In the genomic region with DNA sequence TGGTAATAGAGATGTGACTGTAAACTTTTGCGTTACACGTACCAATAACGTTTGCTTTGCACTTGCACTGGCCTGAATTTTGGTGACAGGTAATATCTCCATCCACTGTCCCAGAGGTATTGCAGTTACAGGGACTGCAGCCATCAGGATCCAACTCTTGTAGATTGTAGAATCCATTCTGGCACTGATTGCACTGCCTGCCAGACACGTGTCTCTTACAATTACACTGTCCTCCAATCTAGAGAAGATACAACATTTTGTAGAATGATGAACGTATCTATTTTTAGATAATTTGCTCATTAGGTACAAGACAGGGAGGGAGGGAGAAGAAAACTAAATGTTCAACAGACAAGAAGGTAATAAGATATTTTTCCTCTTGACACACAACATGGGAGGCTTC, we compare ENCODE assay signal across 27 cellular contexts.
"Had no signal": no experiment of that assay in that cellular context is flagged by ENCODE, and none has a peak within 500 bp of the region (broad histone marks: within the 10 kb centered on the region; RNA-seq: fewer than 3 reads in every experiment).

No MANE protein-coding gene starts in this region.

- ATAC-seq: activated CD4-positive, alpha-beta T cell treated with anti-CD3 and anti-CD28 coated beads for 36 hours; activated T-cell treated with anti-CD3 and anti-CD28 coated beads, Interleukin-2, amount 50 U/mL, for 72 hours; esophagus mucosa had no signal

- H3K27me3 ChIP-seq: brain microvascular endothelial cell, dorsolateral prefrontal cortex had no signal

- H3K27ac ChIP-seq: brain microvascular endothelial cell, coronary artery, dorsolateral prefrontal cortex had no signal

- H3K4me3 ChIP-seq: coronary artery, dorsolateral prefrontal cortex had no signal

- H3K27me3 Mint-ChIP-seq: activated CD4-positive, alpha-beta memory T cell treated with anti-CD3 and anti-CD28 coated beads, Interleukin-2, amount 10 ng/mL, durations not matched to agents 7 days and 5 days; activated CD4-positive, alpha-beta T cell treated with anti-CD3 and anti-CD28 coated beads for 36 hours; activated CD4-positive, alpha-beta T cell treated with anti-CD3 and anti-CD28 coated beads, Interleukin-2, amount 10 ng/mL, durations not matched to agents 24 days and 14 days; activated naive CD8-positive, alpha-beta T cell; activated T-cell treated with anti-CD3 and anti-CD28 coated beads, Interleukin-2, amount 50 U/mL, for 24 hours; central memory CD8-positive, alpha-beta T cell; dendritic cell treated with granulocyte-macrophage colony-stimulating factor and Interleukin-4, amounts not matched to agents 40 ng/mL and 50 ng/mL, for 4 days had no signal

- H3K36me3 ChIP-seq: brain microvascular endothelial cell had no signal

- H3K4me3 Mint-ChIP-seq: activated CD4-positive, alpha-beta memory T cell treated with anti-CD3 and anti-CD28 coated beads, Interleukin-2, amount 10 ng/mL, durations not matched to agents 7 days and 5 days; activated CD4-positive, alpha-beta T cell treated with anti-CD3 and anti-CD28 coated beads for 36 hours; activated CD4-positive, alpha-beta T cell treated with anti-CD3 and anti-CD28 coated beads, Interleukin-2, amount 10 ng/mL, durations not matched to agents 24 days and 14 days; activated naive CD8-positive, alpha-beta T cell; activated T-cell treated with anti-CD3 and anti-CD28 coated beads, Interleukin-2, amount 50 U/mL, for 24 hours; activated T-cell treated with anti-CD3 and anti-CD28 coated beads, Interleukin-2, amount 50 U/mL, for 72 hours; central memory CD8-positive, alpha-beta T cell; dendritic cell treated with granulocyte-macrophage colony-stimulating factor and Interleukin-4, amounts not matched to agents 40 ng/mL and 50 ng/mL, for 4 days; endodermal cell had no signal

- H3K4me1 Mint-ChIP-seq: activated CD4-positive, alpha-beta memory T cell treated with anti-CD3 and anti-CD28 coated beads, Interleukin-2, amount 10 ng/mL, durations not matched to agents 7 days and 5 days; activated CD4-positive, alpha-beta T cell treated with anti-CD3 and anti-CD28 coated beads for 36 hours; activated CD4-positive, alpha-beta T cell treated with anti-CD3 and anti-CD28 coated beads, Interleukin-2, amount 10 ng/mL, durations not matched to agents 24 days and 14 days; central memory CD8-positive, alpha-beta T cell had no signal

- H3K27ac Mint-ChIP-seq: activated CD4-positive, alpha-beta memory T cell treated with anti-CD3 and anti-CD28 coated beads, Interleukin-2, amount 10 ng/mL, durations not matched to agents 7 days and 5 days; activated CD4-positive, alpha-beta T cell treated with anti-CD3 and anti-CD28 coated beads for 36 hours; activated CD4-positive, alpha-beta T cell treated with anti-CD3 and anti-CD28 coated beads, Interleukin-2, amount 10 ng/mL, durations not matched to agents 24 days and 14 days; activated naive CD8-positive, alpha-beta T cell; activated T-cell treated with anti-CD3 and anti-CD28 coated beads, Interleukin-2, amount 50 U/mL, for 24 hours; activated T-cell treated with anti-CD3 and anti-CD28 coated beads, Interleukin-2, amount 50 U/mL, for 72 hours; dendritic cell treated with granulocyte-macrophage colony-stimulating factor and Interleukin-4, amounts not matched to agents 40 ng/mL and 50 ng/mL, for 4 days; endodermal cell had no signal

- DNase-seq: activated CD4-positive, alpha-beta memory T cell treated with anti-CD3 and anti-CD28 coated beads, Interleukin-2, amount 10 ng/mL, durations not matched to agents 7 days and 5 days; activated CD4-positive, alpha-beta T cell treated with anti-CD3 and anti-CD28 coated beads for 36 hours; activated CD4-positive, alpha-beta T cell treated with anti-CD3 and anti-CD28 coated beads, Interleukin-2, amount 10 ng/mL, durations not matched to agents 24 days and 14 days; activated CD4-positive, alpha-beta T cell treated with anti-CD3 and anti-CD28 coated beads, Interleukin-2, amount 50 U/mL, for 4 hours; activated CD4-positive, CD25-positive, alpha-beta regulatory T cell; activated CD4-positive, CD25-positive, alpha-beta regulatory T cell treated with anti-CD3 and anti-CD28 coated beads, Interleukin-2, amount 50 U/mL, for 72 hours; activated CD8-positive, alpha-beta memory T cell treated with anti-CD3 and anti-CD28 coated beads, Interleukin-2, amount 50 U/mL, for 48 hours; activated gamma-delta T cell; activated naive CD4-positive, alpha-beta T cell; activated naive CD4-positive, alpha-beta T cell treated with anti-CD3 and anti-CD28 coated beads, Interleukin-2, amount 50 U/mL, for 16 hours; activated T-cell treated with anti-CD3 and anti-CD28 coated beads for 4 hours; activated T-cell treated with anti-CD3 and anti-CD28 coated beads, Interleukin-2, amount 50 U/mL, for 24 hours; activated T-cell treated with anti-CD3 and anti-CD28 coated beads, Interleukin-2, amount 50 U/mL, for 72 hours; amniotic stem cell; anterior cingulate cortex; brain microvascular endothelial cell; dorsolateral prefrontal cortex; effector memory CD4-positive, alpha-beta T cell; endodermal cell; foreskin fibroblast; head of caudate nucleus; T-helper 2 cell had no signal

- H3K9me3 Mint-ChIP-seq: activated CD4-positive, alpha-beta T cell treated with anti-CD3 and anti-CD28 coated beads, Interleukin-2, amount 10 ng/mL, durations not matched to agents 24 days and 14 days; dendritic cell treated with granulocyte-macrophage colony-stimulating factor and Interleukin-4, amounts not matched to agents 40 ng/mL and 50 ng/mL, for 4 days had no signal
